Comparison of ENCODE assay signal across 31 cellular contexts in genomic region chr5:98433673-98434072, GRCh38.
A peak's percentile ranks its signal among the peaks of the same experiment; 100 is the strongest.
DNase-seq lines count a peak whose midpoint lies in the region; ATAC-seq and TF ChIP-seq lines count a peak whose summit lies in the region.
"Had no signal": no experiment of that assay in that cellular context is flagged by ENCODE, and none has a peak within 500 bp of the region (broad histone marks: within the 10 kb centered on the region; RNA-seq: fewer than 3 reads in every experiment).

No MANE protein-coding gene starts in this region.

- H3K36me3 Mint-ChIP-seq in activated naive CD8-positive, alpha-beta T cell treated with anti-CD3 and anti-CD28 coated beads for 36 hours: no peaks in the 10 kb centered on the region
- H3K36me3 Mint-ChIP-seq: brain; naive B cell; stimulated activated effector memory CD8-positive, alpha-beta T cell treated with anti-CD3 and anti-CD28 coated beads, Interleukin-12 subunit alpha, Interleukin-12 subunit beta, amount 100 ng/mL, for 72 hours had no signal

- H3K4me1 ChIP-seq in gastroesophageal sphincter: peaks cover 14 to 31% (median 15%) of the 10 kb centered on the region in 3 donors
- H3K4me1 ChIP-seq: adrenal gland, heart left ventricle, psoas muscle had no signal

- TF ChIP-seq CTCF in choroid plexus epithelial cell (conservative IDR thresholded peaks at IDR 0.05; ENCODE audit: low read depth, low read length) (no peak), gastroesophageal sphincter (IDR thresholded peaks at IDR 0.05) (no peak)

- H3K9me3 ChIP-seq in gastroesophageal sphincter: peaks cover 0 to 9% (median 0%) of the 10 kb centered on the region in 3 donors
- H3K9me3 ChIP-seq: adrenal gland, heart left ventricle, neutrophil, psoas muscle, sigmoid colon had no signal

- no peak overlapping the region for H3K4me3 Mint-ChIP-seq in activated naive CD8-positive, alpha-beta T cell treated with anti-CD3 and anti-CD28 coated beads for 36 hours
- H3K4me3 Mint-ChIP-seq: brain; GM23338; naive B cell; stimulated activated effector memory CD8-positive, alpha-beta T cell treated with anti-CD3 and anti-CD28 coated beads, Interleukin-12 subunit alpha, Interleukin-12 subunit beta, amount 100 ng/mL, for 72 hours; T-helper 1 cell treated with Interleukin-12 subunit alpha and Interleukin-12 subunit beta and Interleukin-4 antibody, amounts not matched to agents 30 μg/mL and 1 μg/mL, for 36 hours had no signal

- H3K27ac ChIP-seq in gastroesophageal sphincter: peak overlapping the region in 3 of 4 donors; percentile 56 to 71 (median 65)
- H3K27ac ChIP-seq: adrenal gland, heart left ventricle, neutrophil, psoas muscle, tibial nerve had no signal

- H3K4me1 Mint-ChIP-seq in activated naive CD8-positive, alpha-beta T cell treated with anti-CD3 and anti-CD28 coated beads for 36 hours: peaks cover 4% of the 10 kb centered on the region
- H3K4me1 Mint-ChIP-seq: brain; stimulated activated effector memory CD8-positive, alpha-beta T cell treated with anti-CD3 and anti-CD28 coated beads, Interleukin-12 subunit alpha, Interleukin-12 subunit beta, amount 100 ng/mL, for 72 hours had no signal

- no peak for TF ChIP-seq POLR2A in gastroesophageal sphincter (IDR thresholded peaks at IDR 0.05)

- ATAC-seq in gastroesophageal sphincter (no peak), GM21390 (IDR thresholded peaks at IDR 0.05; ENCODE audit: unreplicated experiment) (no peak)
- ATAC-seq: GM12878; K562; psoas muscle; stimulated activated effector memory CD8-positive, alpha-beta T cell treated with anti-CD3 and anti-CD28 coated beads, Interleukin-12 subunit alpha, Interleukin-12 subunit beta, amount 100 ng/mL, for 72 hours had no signal

- H3K27me3 Mint-ChIP-seq in activated naive CD8-positive, alpha-beta T cell treated with anti-CD3 and anti-CD28 coated beads for 36 hours: peaks cover 3% of the 10 kb centered on the region
- H3K27me3 Mint-ChIP-seq: brain, naive B cell had no signal

- H3K9me3 Mint-ChIP-seq in activated naive CD8-positive, alpha-beta T cell treated with anti-CD3 and anti-CD28 coated beads for 36 hours: no peaks in the 10 kb centered on the region
- H3K9me3 Mint-ChIP-seq: stimulated activated effector memory CD8-positive, alpha-beta T cell treated with anti-CD3 and anti-CD28 coated beads, Interleukin-12 subunit alpha, Interleukin-12 subunit beta, amount 100 ng/mL, for 72 hours; T-helper 1 cell treated with Interleukin-12 subunit alpha and Interleukin-12 subunit beta and Interleukin-4 antibody, amounts not matched to agents 30 μg/mL and 1 μg/mL, for 36 hours had no signal

- H3K27me3 ChIP-seq in gastroesophageal sphincter: no peaks in the 10 kb centered on the region
- H3K27me3 ChIP-seq: adrenal gland, heart left ventricle, neutrophil, sigmoid colon, tibial nerve had no signal

- TF ChIP-seq EP300 in gastroesophageal sphincter (IDR thresholded peaks at IDR 0.05): no peak

- H3K4me3 ChIP-seq in choroid plexus epithelial cell (ENCODE audit: low read depth, low read length) (no peak overlapping the region), gastroesophageal sphincter (no peak overlapping the region)
- H3K4me3 ChIP-seq: adrenal gland, GM12878, GM23338, heart left ventricle, K562, psoas muscle, sigmoid colon, tibial nerve had no signal

- DNase-seq in ELR (ENCODE audit: low read depth) (peak; percentile 78), RKO (ENCODE audit: low spot score) (peak; percentile 47), choroid plexus epithelial cell (ENCODE audit: low read depth) (peak; percentile 61)
- no peak for DNase-seq in stimulated activated CD4-positive, alpha-beta T cell treated with anti-CD3 and anti-CD28 coated beads, Interleukin-4, amount 100 ng/mL, for 4 hours
- no peak for DNase-seq in activated naive CD8-positive, alpha-beta T cell treated with anti-CD3 and anti-CD28 coated beads for 36 hours
- DNase-seq in activated CD4-positive, alpha-beta T cell treated with anti-CD3 and anti-CD28 coated beads for 4 hours: no peak
- DNase-seq: ACHN; activated CD4-positive, alpha-beta T cell treated with anti-CD3 and anti-CD28 coated beads, Interleukin-2, amount 50 U/mL, for 48 hours; activated CD4-positive, CD25-positive, alpha-beta regulatory T cell; activated T-cell treated with anti-CD3 and anti-CD28 coated beads, Interleukin-2, amount 50 U/mL, for 48 hours; adrenal gland; DMS 273 treated with DMSO at 0.1 percent for 48 hours; heart left ventricle; kidney glomerular epithelial cell; midbrain; naive B cell; NCI-H1092; NCI-H1694; NCI-H446 treated with DMSO at 0.1 percent for 48 hours; psoas muscle; sigmoid colon had no signal

- H3K36me3 ChIP-seq in gastroesophageal sphincter: no peaks in the 10 kb centered on the region
- H3K36me3 ChIP-seq: adrenal gland, heart left ventricle, neutrophil, sigmoid colon, tibial nerve had no signal

- no peak overlapping the region for H3K27ac Mint-ChIP-seq in activated naive CD8-positive, alpha-beta T cell treated with anti-CD3 and anti-CD28 coated beads for 36 hours
- H3K27ac Mint-ChIP-seq: brain; GM23338; naive B cell; stimulated activated effector memory CD8-positive, alpha-beta T cell treated with anti-CD3 and anti-CD28 coated beads, Interleukin-12 subunit alpha, Interleukin-12 subunit beta, amount 100 ng/mL, for 72 hours; T-helper 1 cell treated with Interleukin-12 subunit alpha and Interleukin-12 subunit beta and Interleukin-4 antibody, amounts not matched to agents 30 μg/mL and 1 μg/mL, for 36 hours had no signal

Comparison
In these comparisons a context has a peak if more than half of its experiments do, and no peak if none do; other contexts are left out.
1. DNase-seq: peak in ELR (single experiment), RKO (single experiment) and choroid plexus epithelial cell (single experiment); none in stimulated activated CD4-positive, alpha-beta T cell treated with anti-CD3 and anti-CD28 coated beads, Interleukin-4, amount 100 ng/mL, for 4 hours (0 of 2), activated naive CD8-positive, alpha-beta T cell treated with anti-CD3 and anti-CD28 coated beads for 36 hours (single experiment) and activated CD4-positive, alpha-beta T cell treated with anti-CD3 and anti-CD28 coated beads for 4 hours (0 of 2).